In genomic region chr7:148883233-148884048, GRCh38 we compare ENCODE assay signal across 8 cellular contexts. TPM values are rescaled to one million over a fixed set of nuclear protein-coding genes. Genes with fewer than 3 reads are reported as not detected.
DNase-seq lines count a peak whose midpoint lies in the region; ATAC-seq and TF ChIP-seq lines count a peak whose summit lies in the region.

No MANE protein-coding gene starts in this region.

- peak overlapping the region; percentile 95; the same call in 1 of the 2 replicates for H3K27ac ChIP-seq in HUES64 (ENCODE audit: low read depth, low read length)

- no peaks in the 10 kb centered on the region for H3K27me3 ChIP-seq in HUES64 (ENCODE audit: insufficient read depth, low read length)

- no peaks in the 10 kb centered on the region for H3K36me3 ChIP-seq in HUES64 (ENCODE audit: insufficient read depth, low read length)

- under 1% methylated on average over 90 of the region's 90 CpGs for WGBS in HUES64

- H3K9ac ChIP-seq in HUES64 (ENCODE audit: low read depth, low read length): peak overlapping the region; percentile 99

- no peaks in the 10 kb centered on the region for H3K9me3 ChIP-seq in HUES64 (ENCODE audit: insufficient read depth, low read depth, low read length)

- peak overlapping the region; percentile 92 for H3K27ac Mint-ChIP-seq in Calu3 (ENCODE audit: unreplicated experiment)

- no peaks in the 10 kb centered on the region for H3K4me1 Mint-ChIP-seq in Calu3 (ENCODE audit: low read depth, unreplicated experiment)

- no peaks in the 10 kb centered on the region for H3K27me3 Mint-ChIP-seq in Calu3 (ENCODE audit: unreplicated experiment)

- no TSS peak for BruUV-seq in Calu3 (replicated peaks; lab: Mats Ljungman, UMichigan)

- no peak for TF ChIP-seq CTCF in Calu3 (IDR thresholded peaks at IDR 0.05; ENCODE audit: unreplicated experiment)

- H3K36me3 Mint-ChIP-seq in Calu3 (ENCODE audit: insufficient read depth, unreplicated experiment): peaks cover 44% of the 10 kb centered on the region

- peak; percentile 21 for DNase-seq in Calu3
- peak; percentile 22 for DNase-seq in activated CD4-positive, CD25-positive, alpha-beta regulatory T cell treated with anti-CD3 and anti-CD28 coated beads, Interleukin-2, amount 50 U/mL, for 16 hours (ENCODE audit: low read depth, low spot score)
- DNase-seq in cerebellum (ENCODE audit: low spot score): peak; percentile 17
- peak; percentile 75 for DNase-seq in left kidney (ENCODE audit: low read depth, low spot score)
- peak; percentile 55 for DNase-seq in stimulated activated CD4-positive, alpha-beta T cell treated with anti-CD3 and anti-CD28 coated beads, Interleukin-2, amount 100 ng/mL, for 24 hours
- DNase-seq in A172 (ENCODE audit: low spot score): no peak

- intact Hi-C loops in Calu3 (cut with micrococcal nuclease; ENCODE audit: unreplicated experiment): loop anchor here (2.0 kb wide), 1 partner anchor 57 kb away; no protein-coding TSS in a partner anchor

- CTCF ChIA-PET in Calu3 (lab: Charles Lee): no interaction called here

- H3K4me3 ChIP-seq in HUES64 (ENCODE audit: low read length): peak overlapping the region; percentile 81

- peak; percentile 24 for ATAC-seq in GM21390 (IDR thresholded peaks at IDR 0.05; ENCODE audit: unreplicated experiment)

- H3K4me1 ChIP-seq in HUES64 (ENCODE audit: insufficient read depth, low read length): peaks cover 8% of the 10 kb centered on the region

- H3K9me3 Mint-ChIP-seq in Calu3 (ENCODE audit: low read depth, unreplicated experiment): no peaks in the 10 kb centered on the region

- H3K4me3 Mint-ChIP-seq in Calu3 (ENCODE audit: low read depth, unreplicated experiment): peak overlapping the region; percentile 88

RNA-seq across cellular contexts. Expression of gene EZH2, which starts 0.7 kb away (rescaled TPM):
- total RNA-seq in Calu3 (2022): 40.2 and 46.5 TPM in 2 replicates
- 57.0 TPM for polyA plus RNA-seq in HUES64 (2013, experiment 1 of 2)
- polyA plus RNA-seq in HUES64 (2013, experiment 2 of 2): 53.3 TPM
- 42.7 TPM for total RNA-seq in cerebellum
- 35.4 and 39.5 TPM in 2 replicates for total RNA-seq in A172 (2014; rRNA removed; shearing (Covaris generic))
